In genomic region chr11:60502221-60502775, GRCh38 we compare ENCODE assay signal across 25 cellular contexts. TPM values are rescaled to one million over a fixed set of nuclear protein-coding genes. Genes with fewer than 3 reads are reported as not detected.
DNase-seq lines count a peak whose midpoint lies in the region; ATAC-seq, FAIRE-seq and TF ChIP-seq lines count a peak whose summit lies in the region.
"Had no signal": no experiment of that assay in that cellular context is flagged by ENCODE, and none has a peak within 500 bp of the region (broad histone marks: within the 10 kb centered on the region; RNA-seq: fewer than 3 reads in every experiment).

No MANE protein-coding gene starts in this region.

- intact Hi-C loops in colonic mucosa (cut with DNase I) = no loop called here
- intact Hi-C loops in mucosa of descending colon (cut with DNase I, micrococcal nuclease) = no loop called here

- H3K27me3 ChIP-seq in colonic mucosa = no peaks in the 10 kb centered on the region

- H3K4me3 ChIP-seq in colonic mucosa = no peak overlapping the region
- H3K4me3 ChIP-seq in mucosa of descending colon = no peak overlapping the region

- peak; percentile 77 for FAIRE-seq in GM12892 (lab: Jason Lieb, UNC)
- FAIRE-seq: HepG2, RCC 7860 had no signal

- no peak for DNase-seq in GM12892 (ENCODE audit: insufficient read length)
- peak; percentile 61 for DNase-seq in HT-29 (ENCODE audit: low spot score)
- peak; percentile 53 for DNase-seq in colonic mucosa
- DNase-seq in mucosa of descending colon = peak in 1 of 3 donors; percentile 62
- DNase-seq in RPMI8226 = no peak
- no peak for DNase-seq in NCI-H2227 treated with DMSO at 0.1 percent for 48 hours (lab: John Stamatoyannopoulos, UW)
- no peak for DNase-seq in T1000 (lab: John Stamatoyannopoulos, UW)
- DNase-seq: Calu3; CD4-positive, alpha-beta memory T cell; DMS53; HFFc6; KG1; NCI-H1048; NCI-H1436 treated with DMSO at 0.1 percent for 48 hours; NCI-H2081; NCI-H510A treated with DMSO at 0.1 percent for 48 hours; SHP77; SK-N-SH had no signal

- H3K27ac ChIP-seq in colonic mucosa = peak overlapping the region; percentile 82

- peak overlapping the region in 1 of 2 donors; percentile 29 for H3K9ac ChIP-seq in colonic mucosa (ENCODE audit: low read depth in 2 of 2, low read length in 2 of 2)
- H3K9ac ChIP-seq: SK-N-SH had no signal

- H3K4me1 ChIP-seq in colonic mucosa (peaks cover 21% of the 10 kb centered on the region), mucosa of descending colon (ENCODE audit: low read depth) (peaks cover 20% of the 10 kb centered on the region)

- TF ChIP-seq POLR2A in GM12892 (IDR thresholded peaks at IDR 0.05; ENCODE audit: low read depth, low read length) = no peak

- no peaks in the 10 kb centered on the region for H3K9me3 ChIP-seq in colonic mucosa
- H3K9me3 ChIP-seq in mucosa of descending colon = no peaks in the 10 kb centered on the region
- H3K9me3 ChIP-seq: SK-N-SH had no signal

- ATAC-seq in mucosa of descending colon (peak; percentile 78), HG03432 (IDR thresholded peaks at IDR 0.05; ENCODE audit: unreplicated experiment) (no peak)
- ATAC-seq: HepG2 had no signal

- TF ChIP-seq CTCF in colonic mucosa (IDR thresholded peaks at IDR 0.05) (no peak), mucosa of descending colon (IDR thresholded peaks at IDR 0.05) (no peak)

- H3K36me3 ChIP-seq in colonic mucosa (no peaks in the 10 kb centered on the region), mucosa of descending colon (ENCODE audit: low read depth) (no peaks in the 10 kb centered on the region)

RNA-seq across cellular contexts. Expression of gene MS4A12, which starts 9.7 kb away (rescaled TPM):
- not detected for polyA plus RNA-seq in GM12892 (2012; ENCODE audit: missing spikeins)
- not detected in 2 replicates for total RNA-seq in HT-29 (2014; rRNA removed; shearing (Covaris generic))
- total RNA-seq in colonic mucosa (100 to 1,000 TPM in 1 of 2 donors, 10 to 100 TPM in 1; 46.5 to 445 TPM), mucosa of descending colon (1,000 to 10,000 TPM in 1 of 3 donors, 100 to 1,000 TPM in 2; 411 to 1,262 (median 644) TPM)
- total RNA-seq: A172; Calu3; CD4-positive, alpha-beta memory T cell; H4; HepG2; MCF 10A had no signal
- polyA plus RNA-seq: BJ; CD4-positive, alpha-beta memory T cell; HepG2; SK-N-SH had no signal

RNA-seq across cellular contexts. Expression of gene MS4A13, which starts 12.9 kb away (rescaled TPM):
- not detected for polyA plus RNA-seq in GM12892 (2012; ENCODE audit: missing spikeins)
- not detected in 2 replicates for total RNA-seq in HT-29 (2014; rRNA removed; shearing (Covaris generic))
- total RNA-seq in colonic mucosa = not detected
- total RNA-seq in mucosa of descending colon = not detected
- total RNA-seq: A172; Calu3; CD4-positive, alpha-beta memory T cell; H4; HepG2; HFFc6; MCF 10A had no signal
- polyA plus RNA-seq: BJ; CD4-positive, alpha-beta memory T cell; HepG2; SK-N-SH had no signal

RNA-seq across cellular contexts. Expression of gene MS4A1, which starts 46.7 kb away (rescaled TPM):
- 400 TPM for polyA plus RNA-seq in GM12892 (2012; ENCODE audit: missing spikeins)
- not detected in 2 replicates for total RNA-seq in HT-29 (2014; rRNA removed; shearing (Covaris generic))
- total RNA-seq in colonic mucosa (under 1 TPM; 0.96 to 0.98 TPM), mucosa of descending colon (1 to 10 TPM in 2 of 3 donors, not detected in 1; 1.1 to 2.2 TPM)
- total RNA-seq: A172, Calu3, H4, HepG2, HFFc6, MCF 10A had no signal
- polyA plus RNA-seq: BJ, SK-N-SH had no signal

Comparison
In these comparisons a context has a peak if more than half of its experiments do, and no peak if none do; other contexts are left out.
1. DNase-seq: peak in HT-29 (single experiment) and colonic mucosa (single experiment); none in GM12892 (single experiment), RPMI8226 (single experiment), NCI-H2227 treated with DMSO at 0.1 percent for 48 hours (single experiment) and T1000 (single experiment).
2. RNA of gene MS4A12, which starts 9.7 kb away (total RNA-seq): 411 to 1,262 TPM in mucosa of descending colon and 46.5 to 445 TPM in colonic mucosa; not detected in HT-29; every median in the first group is over 10 times any median in the second.